In the genomic region with DNA sequence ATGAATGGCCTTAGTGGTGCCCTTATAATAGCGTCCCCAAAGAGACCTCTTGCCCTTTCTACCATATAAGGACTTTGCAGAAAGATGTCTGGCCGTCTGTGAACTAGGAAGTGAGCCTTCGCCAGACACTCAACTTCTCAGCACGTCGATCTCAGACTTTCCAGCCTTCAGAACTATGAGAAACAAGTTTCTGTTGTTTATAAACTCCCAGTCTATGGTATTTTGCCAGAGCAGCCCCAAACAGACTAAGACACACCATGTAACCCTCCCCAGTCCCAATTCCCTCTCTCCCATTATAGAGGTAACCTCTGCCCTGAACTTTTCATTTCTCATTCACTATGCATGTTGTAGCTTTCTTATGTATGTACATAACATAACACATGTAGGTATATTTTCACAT, we compare ENCODE assay signal across 14 cellular contexts. TPM values are rescaled to one million over a fixed set of nuclear protein-coding genes. Genes with fewer than 3 reads are reported as not detected.
DNase-seq lines count a peak whose midpoint lies in the region; ATAC-seq and TF ChIP-seq lines count a peak whose summit lies in the region.
"Had no signal": no experiment of that assay in that cellular context is flagged by ENCODE, and none has a peak within 500 bp of the region (broad histone marks: within the 10 kb centered on the region; RNA-seq: fewer than 3 reads in every experiment).

No MANE protein-coding gene starts in this region.

- H3K36me3 ChIP-seq in SK-N-MC (ENCODE audit: insufficient read depth, low read length) = no peaks in the 10 kb centered on the region
- peaks cover 6% of the 10 kb centered on the region for H3K36me3 ChIP-seq in fibroblast of lung (ENCODE audit: control insufficient read depth, insufficient read depth, low read length)
- H3K36me3 ChIP-seq in mucosa of rectum (ENCODE audit: control insufficient read depth in 2 of 2, insufficient read depth in 2 of 2, low read length in 2 of 2) = peaks cover 3% of the 10 kb centered on the region in 2 donors
- H3K36me3 ChIP-seq in tibial artery = peaks cover 53 to 76% (median 71%) of the 10 kb centered on the region in 3 donors
- H3K36me3 ChIP-seq: ovary had no signal

- H3K9ac ChIP-seq in SK-N-MC (ENCODE audit: insufficient read length) (no peak overlapping the region), fibroblast of lung (ENCODE audit: insufficient read depth, low read length) (no peak overlapping the region), mucosa of rectum (ENCODE audit: low read depth in 1 of 2, low read length in 2 of 2) (peak overlapping the region in 1 of 2 donors; percentile 10)

- no peaks in the 10 kb centered on the region for H4K20me1 ChIP-seq in fibroblast of lung (ENCODE audit: control insufficient read depth, extremely low read depth, insufficient read depth, low read length)

- intact Hi-C loops in tibial artery (cut with DNase I; ENCODE audit: low total_unique reads) = no loop called here

- no peak for ATAC-seq in GM19467 (IDR thresholded peaks at IDR 0.05; ENCODE audit: unreplicated experiment)
- ATAC-seq in HG02973 (IDR thresholded peaks at IDR 0.05; ENCODE audit: unreplicated experiment) = no peak

- H3K4me2 ChIP-seq in fibroblast of lung (ENCODE audit: extremely low read depth, insufficient read depth, low read length) = peak overlapping the region; percentile 62

- H3K4me1 ChIP-seq in fibroblast of lung (ENCODE audit: control insufficient read depth, extremely low read depth, insufficient read depth, low read length) (peaks cover 10% of the 10 kb centered on the region), mucosa of rectum (ENCODE audit: control insufficient read depth in 2 of 2, insufficient read depth in 2 of 2, low read length in 2 of 2) (no peaks in the 10 kb centered on the region), tibial artery (peaks cover 0 to 14% (median 0%) of the 10 kb centered on the region in 4 donors)
- H3K4me1 ChIP-seq: adrenal gland had no signal

- no peaks in the 10 kb centered on the region for H3K27me3 ChIP-seq in fibroblast of lung (ENCODE audit: control insufficient read depth, insufficient read depth, low read length)
- H3K27me3 ChIP-seq in mucosa of rectum (ENCODE audit: control insufficient read depth in 2 of 2, insufficient read depth in 2 of 2, low read length in 2 of 2) = peaks cover 0 to 2% of the 10 kb centered on the region in 2 donors
- no peaks in the 10 kb centered on the region for H3K27me3 ChIP-seq in tibial artery
- H3K27me3 ChIP-seq: adrenal gland, ovary had no signal

- H3K9me3 ChIP-seq in SK-N-MC (ENCODE audit: low read depth, low read length) = no peaks in the 10 kb centered on the region
- H3K9me3 ChIP-seq in fibroblast of lung (ENCODE audit: control insufficient read depth, insufficient read depth, low read depth, low read length) = no peaks in the 10 kb centered on the region
- no peaks in the 10 kb centered on the region for H3K9me3 ChIP-seq in mucosa of rectum (ENCODE audit: control insufficient read depth in 2 of 2, low read length in 2 of 2)
- H3K9me3 ChIP-seq in tibial artery = no peaks in the 10 kb centered on the region
- H3K9me3 ChIP-seq: adrenal gland, ovary had no signal

- H2AFZ ChIP-seq in fibroblast of lung (ENCODE audit: low read length) = no peak overlapping the region

- DNase-seq in SK-N-MC (ENCODE audit: low read depth, low spot score) = no peak
- peak in 1 of 2 donors; percentile 76 for DNase-seq in fibroblast of lung (ENCODE audit: low read depth in 2 of 2)
- no peak for DNase-seq in tibial artery
- no peak for DNase-seq in iPS-NIHi11 (ENCODE audit: low spot score)
- DNase-seq in SK-N-DZ (ENCODE audit: low spot score) = no peak
- DNase-seq: activated CD4-positive, alpha-beta memory T cell treated with anti-CD3 and anti-CD28 coated beads, Interleukin-2, amount 10 ng/mL, durations not matched to agents 7 days and 5 days; DMS 273 treated with DMSO at 0.1 percent for 48 hours; NCI-H1694 treated with DMSO at 0.1 percent for 48 hours; ovary had no signal

- no peak overlapping the region for H3K4me3 ChIP-seq in SK-N-MC
- H3K4me3 ChIP-seq in fibroblast of lung (replicated peaks in 1 of 4; ENCODE audit: control extremely low read depth in 1 of 4, insufficient read depth in 1 of 4, low read depth in 3 of 4, low read length in 4 of 4) = no peak overlapping the region
- H3K4me3 ChIP-seq in mucosa of rectum (ENCODE audit: low read length in 2 of 2) = no peak overlapping the region
- no peak overlapping the region for H3K4me3 ChIP-seq in tibial artery
- H3K4me3 ChIP-seq: adrenal gland, ovary had no signal

- H3K27ac ChIP-seq in SK-N-MC = peak overlapping the region; percentile 69
- H3K27ac ChIP-seq in fibroblast of lung (ENCODE audit: insufficient read depth, low read length) = peak overlapping the region; percentile 18
- H3K27ac ChIP-seq in mucosa of rectum (ENCODE audit: low read depth in 2 of 2, low read length in 2 of 2) = peak overlapping the region; percentile 51 to 56
- peak overlapping the region; percentile 27 to 28 for H3K27ac ChIP-seq in tibial artery
- H3K27ac ChIP-seq: ovary had no signal

- H3K79me2 ChIP-seq in fibroblast of lung (ENCODE audit: control insufficient read depth, insufficient read depth, low read length) = no peaks in the 10 kb centered on the region

- TF ChIP-seq CTCF in fibroblast of lung (conservative IDR thresholded peaks at IDR 0.05 in 1 of 2, IDR thresholded peaks at IDR 0.05 in 1 of 2; ENCODE audit: low read depth in 1 of 2, low read length in 2 of 2) = no peak
- no peak for TF ChIP-seq CTCF in tibial artery (IDR thresholded peaks at IDR 0.05)

RNA-seq across cellular contexts. Expression of a gene that starts 55.7 kb away (rescaled TPM):
- total RNA-seq in fibroblast of lung = 29.1 and 29.3 TPM in 2 replicates
- 53.4 and 152 TPM in 2 replicates for polyA plus RNA-seq in fibroblast of lung
- polyA plus RNA-seq in fibroblast of lung (2012) = 45.1 and 163 TPM in 2 replicates
- 122 and 241 TPM in 2 replicates for polyA minus RNA-seq in fibroblast of lung (ENCODE audit: low replicate concordance)
- polyA plus RNA-seq in SK-N-DZ (2014; cell fraction: cytosol; rRNA removed) = 0.14 and 0.27 TPM in 2 replicates
- polyA plus RNA-seq in SK-N-DZ (2014; cell fraction: nucleus; rRNA removed) = not detected in 2 replicates
- total RNA-seq: OCI-LY7 had no signal

Comparison
In these comparisons a context has a peak if more than half of its experiments do, and no peak if none do; other contexts are left out.
1. H3K27ac ChIP-seq: peak in every context shown above with its lines; median percentile 69 in SK-N-MC; 54 in mucosa of rectum; 28 in tibial artery; 18 in fibroblast of lung.